Comparison of ENCODE assay signal across 8 cellular contexts in the genomic region with DNA sequence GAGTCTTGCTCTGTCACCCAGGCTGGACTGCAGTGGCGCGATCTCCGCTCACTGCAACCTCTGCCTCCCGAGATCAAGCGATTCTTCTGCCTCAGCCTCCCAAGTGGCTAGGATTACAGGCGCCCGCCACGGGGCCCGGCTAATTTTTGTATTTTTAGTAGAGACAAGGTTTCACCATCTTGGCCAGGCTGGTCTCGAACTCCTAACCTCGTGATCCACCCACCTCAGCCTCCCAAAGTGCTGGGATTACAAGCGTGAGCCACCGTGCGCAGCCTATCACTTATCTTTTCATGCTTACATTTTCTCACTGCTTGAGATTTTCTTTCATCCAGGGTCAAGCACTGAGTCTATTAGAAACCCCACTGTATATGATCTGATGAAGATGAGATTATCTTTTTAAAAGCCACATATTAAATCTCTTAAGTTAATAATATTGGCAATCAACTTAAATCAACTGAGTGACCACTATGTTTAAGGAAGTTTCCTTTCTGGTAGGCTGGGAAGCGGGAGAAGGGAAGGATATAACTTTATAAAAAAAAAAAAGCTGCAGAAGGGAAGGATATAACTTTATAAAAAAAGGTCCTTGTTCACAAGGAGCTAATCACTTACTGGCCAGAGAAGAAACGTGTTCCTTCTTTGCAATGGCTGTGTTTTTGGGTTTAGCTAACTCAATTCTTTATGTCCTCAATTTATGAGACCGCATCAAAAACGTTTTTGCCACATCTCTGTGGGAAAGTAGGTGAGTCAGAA. TPM values are rescaled to one million over a fixed set of nuclear protein-coding genes. Genes with fewer than 3 reads are reported as not detected.
DNase-seq lines count a peak whose midpoint lies in the region; ATAC-seq and TF ChIP-seq lines count a peak whose summit lies in the region.

No MANE protein-coding gene starts in this region.

- no peak overlapping the region for H3K27ac ChIP-seq in OCI-LY3 (ENCODE audit: low read length)
- peak overlapping the region; percentile 92 for H3K27ac ChIP-seq in effector memory CD4-positive, alpha-beta T cell (ENCODE audit: insufficient read depth, low read length, poor library complexity, severe bottlenecking)
- H3K27ac ChIP-seq in psoas muscle = peak overlapping the region; percentile 100

- peak overlapping the region; percentile 92 for H3K4me3 ChIP-seq in OCI-LY3 (ENCODE audit: low read length)
- no peak overlapping the region for H3K4me3 ChIP-seq in effector memory CD4-positive, alpha-beta T cell (ENCODE audit: insufficient read depth, low read depth, low read length, poor library complexity, severe bottlenecking)
- peak overlapping the region; percentile 93 for H3K4me3 ChIP-seq in psoas muscle

- TF ChIP-seq CTCF in OCI-LY3 (IDR thresholded peaks at IDR 0.05; ENCODE audit: low read depth, low read length) = no peak
- no peak for TF ChIP-seq CTCF in psoas muscle (IDR thresholded peaks at IDR 0.05)

- H3K9ac ChIP-seq in ES-I3 (ENCODE audit: low read depth, low read length) (peak overlapping the region; percentile 100), OCI-LY3 (ENCODE audit: low read length) (peak overlapping the region; percentile 99; the same call in 1 of the 2 replicates)

- intact Hi-C loops in psoas muscle (cut with DNase I) = loop anchor here (5.0 kb wide), 1 partner anchor 59 kb away; the partner anchor contains the start of gene SLC35E3 (in 2 of the 2)

- ATAC-seq in psoas muscle (no peak), HG03108 (IDR thresholded peaks at IDR 0.05; ENCODE audit: unreplicated experiment) (no peak), GM18907 (IDR thresholded peaks at IDR 0.05; ENCODE audit: unreplicated experiment) (no peak), GM21825 (IDR thresholded peaks at IDR 0.05; ENCODE audit: unreplicated experiment) (no peak)

- H3K27me3 ChIP-seq in OCI-LY3 (ENCODE audit: low read depth, low read length) (no peaks in the 10 kb centered on the region), psoas muscle (ENCODE audit: insufficient read depth in 3 of 3, low read length in 2 of 3) (no peaks in the 10 kb centered on the region)
- no peaks in the 10 kb centered on the region for H3K27me3 ChIP-seq in effector memory CD4-positive, alpha-beta T cell (replicated peaks; ENCODE audit: control insufficient read depth, insufficient read depth, low read length, poor library complexity, severe bottlenecking)

- H3K79me2 ChIP-seq in OCI-LY3 (ENCODE audit: low read length) = peaks cover 37% of the 10 kb centered on the region

- DNase-seq in effector memory CD4-positive, alpha-beta T cell = no peak
- DNase-seq in psoas muscle (no peak), T1000 (lab: John Stamatoyannopoulos, UW) (no peak)

- H3K4me1 ChIP-seq in ES-I3 (ENCODE audit: insufficient read depth, low read length) (peaks cover 14% of the 10 kb centered on the region), OCI-LY3 (ENCODE audit: low read length) (no peaks in the 10 kb centered on the region), psoas muscle (peaks cover 1% of the 10 kb centered on the region)
- no peaks in the 10 kb centered on the region for H3K4me1 ChIP-seq in effector memory CD4-positive, alpha-beta T cell (ENCODE audit: control insufficient read depth, insufficient read depth, low read length, poor library complexity, severe bottlenecking)

- no peaks in the 10 kb centered on the region for H3K9me3 ChIP-seq in ES-I3 (ENCODE audit: control insufficient read depth, insufficient read depth, low read length)
- no peaks in the 10 kb centered on the region for H3K9me3 ChIP-seq in OCI-LY3 (ENCODE audit: insufficient read depth, low read length)
- H3K9me3 ChIP-seq in effector memory CD4-positive, alpha-beta T cell (ENCODE audit: control insufficient read depth, low read length) = no peaks in the 10 kb centered on the region
- no peaks in the 10 kb centered on the region for H3K9me3 ChIP-seq in psoas muscle

- peak overlapping the region; percentile 99; the same call in 1 of the 2 replicates for H2AFZ ChIP-seq in OCI-LY3 (ENCODE audit: low read depth, low read length)

- H3K36me3 ChIP-seq in ES-I3 (ENCODE audit: insufficient read depth, low read length) (peaks cover 8% of the 10 kb centered on the region; the same call in 1 of the 2 replicates), OCI-LY3 (replicated peaks; ENCODE audit: low read depth, low read length) (peaks cover 11% of the 10 kb centered on the region), psoas muscle (ENCODE audit: insufficient read depth in 1 of 2, low read depth in 1 of 2) (peaks cover 0 to 27% of the 10 kb centered on the region in 2 donors)
- H3K36me3 ChIP-seq in effector memory CD4-positive, alpha-beta T cell (ENCODE audit: control insufficient read depth, insufficient read depth, low read length) = no peaks in the 10 kb centered on the region

- peak overlapping the region; percentile 71 for H3K4me2 ChIP-seq in OCI-LY3 (ENCODE audit: low read length)

- WGBS in psoas muscle, 3 donors = 84 to 88% (median 86%) methylated on average over 18 of the region's 18 CpGs

- H4K20me1 ChIP-seq in OCI-LY3 (ENCODE audit: insufficient read depth, low read length) = no peaks in the 10 kb centered on the region

RNA-seq across cellular contexts. Expression of gene MDM2, which starts 1.3 kb away (rescaled TPM):
- 100 to 1,000 TPM in 1 of 4 donors, 10 to 100 TPM in 3; 51.8 to 455 (median 77.6) TPM for total RNA-seq in psoas muscle
- 10 to 100 TPM; 25.0 to 34.2 (median 26.0) TPM for polyA plus RNA-seq in psoas muscle
